Comparison of ENCODE assay signal across 1 cellular context in the genomic region with DNA sequence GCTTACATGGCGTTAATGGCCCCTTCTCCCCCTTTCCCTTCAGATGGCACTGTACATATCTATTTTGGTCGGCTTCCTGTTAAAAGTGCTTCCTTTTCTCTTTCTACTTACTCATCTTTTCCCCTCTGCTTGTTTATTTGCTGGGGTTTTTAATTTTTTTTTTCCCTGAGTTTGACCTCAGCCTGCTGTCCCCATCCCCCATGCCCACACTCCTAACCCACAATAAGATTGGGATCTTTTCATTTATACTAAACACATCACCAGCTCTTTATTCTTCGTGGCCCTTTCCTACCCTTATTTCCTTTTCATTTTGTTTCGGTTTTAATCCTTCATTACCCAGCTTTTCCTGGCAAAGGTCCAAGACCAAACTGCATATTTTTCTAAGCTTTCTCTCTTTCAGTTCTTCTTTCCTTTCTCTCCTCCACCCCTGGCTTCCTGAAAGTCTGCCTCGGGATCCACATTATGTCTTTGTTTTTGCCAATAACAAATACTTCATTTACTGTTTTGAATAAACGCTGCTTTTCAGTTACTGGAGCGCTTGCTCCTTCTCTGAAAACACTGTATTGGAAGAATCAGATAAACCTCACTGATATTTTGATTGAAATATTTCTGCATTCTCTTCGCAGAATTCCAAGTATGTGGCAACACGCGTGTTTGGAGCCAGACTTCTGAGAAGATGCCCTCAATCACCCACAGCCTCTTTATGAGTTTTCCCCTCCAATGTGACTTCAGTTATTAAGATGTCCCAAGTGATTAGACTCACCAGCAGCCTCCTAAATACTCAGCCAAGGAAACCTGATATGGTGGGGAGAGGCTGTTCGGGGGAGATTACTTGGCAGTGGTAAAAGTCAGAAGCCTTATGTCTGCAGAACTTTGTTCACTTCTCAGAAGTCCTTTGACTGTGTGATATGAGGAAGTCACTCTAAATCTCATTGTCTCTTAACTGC.
TF ChIP-seq lines count a peak whose summit lies in the region.

No MANE protein-coding gene starts in this region.

TF ChIP-seq in WTC11, 78 proteins besides CTCF, POLR2A, EP300 and RAD21 (continued from another document):
- no peak for TF ChIP-seq FOXP1 (CRISPR knock-in tag; IDR thresholded peaks at IDR 0.05; ENCODE audit: borderline replicate concordance)
- no peak for TF ChIP-seq SMAD4 (CRISPR knock-in tag; IDR thresholded peaks at IDR 0.05)
- TF ChIP-seq PRRX2 (CRISPR knock-in tag; IDR thresholded peaks at IDR 0.05) = no peak
- no peak for TF ChIP-seq NFYB (CRISPR knock-in tag; conservative IDR thresholded peaks at IDR 0.05; ENCODE audit: low read depth)
- no peak for TF ChIP-seq KAT7 (CRISPR knock-in tag; IDR thresholded peaks at IDR 0.05; ENCODE audit: borderline replicate concordance)
- TF ChIP-seq, protein P1, sequence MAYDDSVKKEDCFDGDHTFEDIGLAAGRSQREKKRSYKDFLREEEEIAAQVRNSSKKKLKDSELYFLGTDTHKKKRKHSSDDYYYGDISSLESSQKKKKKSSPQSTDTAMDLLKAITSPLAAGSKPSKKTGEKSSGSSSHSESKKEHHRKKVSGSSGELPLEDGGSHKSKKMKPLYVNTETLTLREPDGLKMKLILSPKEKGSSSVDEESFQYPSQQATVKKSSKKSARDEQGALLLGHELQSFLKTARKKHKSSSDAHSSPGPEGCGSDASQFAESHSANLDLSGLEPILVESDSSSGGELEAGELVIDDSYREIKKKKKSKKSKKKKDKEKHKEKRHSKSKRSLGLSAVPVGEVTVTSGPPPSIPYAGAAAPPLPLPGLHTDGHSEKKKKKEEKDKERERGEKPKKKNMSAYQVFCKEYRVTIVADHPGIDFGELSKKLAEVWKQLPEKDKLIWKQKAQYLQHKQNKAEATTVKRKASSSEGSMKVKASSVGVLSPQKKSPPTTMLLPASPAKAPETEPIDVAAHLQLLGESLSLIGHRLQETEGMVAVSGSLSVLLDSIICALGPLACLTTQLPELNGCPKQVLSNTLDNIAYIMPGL (CRISPR knock-in tag; IDR thresholded peaks at IDR 0.05) = no peak
- no peak for TF ChIP-seq SP1 (CRISPR knock-in tag; conservative IDR thresholded peaks at IDR 0.05)
- no peak for TF ChIP-seq OVOL2 (CRISPR knock-in tag; IDR thresholded peaks at IDR 0.05; ENCODE audit: borderline replicate concordance)
- TF ChIP-seq GTF2I (CRISPR knock-in tag; conservative IDR thresholded peaks at IDR 0.05) = no peak
- no peak for TF ChIP-seq ZNF121 (CRISPR knock-in tag; IDR thresholded peaks at IDR 0.05)
- TF ChIP-seq, protein P2, sequence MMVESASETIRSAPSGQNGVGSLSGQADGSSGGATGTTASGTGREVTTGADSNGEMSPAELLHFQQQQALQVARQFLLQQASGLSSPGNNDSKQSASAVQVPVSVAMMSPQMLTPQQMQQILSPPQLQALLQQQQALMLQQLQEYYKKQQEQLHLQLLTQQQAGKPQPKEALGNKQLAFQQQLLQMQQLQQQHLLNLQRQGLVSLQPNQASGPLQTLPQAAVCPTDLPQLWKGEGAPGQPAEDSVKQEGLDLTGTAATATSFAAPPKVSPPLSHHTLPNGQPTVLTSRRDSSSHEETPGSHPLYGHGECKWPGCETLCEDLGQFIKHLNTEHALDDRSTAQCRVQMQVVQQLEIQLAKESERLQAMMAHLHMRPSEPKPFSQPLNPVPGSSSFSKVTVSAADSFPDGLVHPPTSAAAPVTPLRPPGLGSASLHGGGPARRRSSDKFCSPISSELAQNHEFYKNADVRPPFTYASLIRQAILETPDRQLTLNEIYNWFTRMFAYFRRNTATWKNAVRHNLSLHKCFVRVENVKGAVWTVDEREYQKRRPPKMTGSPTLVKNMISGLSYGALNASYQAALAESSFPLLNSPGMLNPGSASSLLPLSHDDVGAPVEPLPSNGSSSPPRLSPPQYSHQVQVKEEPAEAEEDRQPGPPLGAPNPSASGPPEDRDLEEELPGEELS (CRISPR knock-in tag; IDR thresholded peaks at IDR 0.05) = no peak
